ENCODE assay signal across 10 cellular contexts in the genomic region with DNA sequence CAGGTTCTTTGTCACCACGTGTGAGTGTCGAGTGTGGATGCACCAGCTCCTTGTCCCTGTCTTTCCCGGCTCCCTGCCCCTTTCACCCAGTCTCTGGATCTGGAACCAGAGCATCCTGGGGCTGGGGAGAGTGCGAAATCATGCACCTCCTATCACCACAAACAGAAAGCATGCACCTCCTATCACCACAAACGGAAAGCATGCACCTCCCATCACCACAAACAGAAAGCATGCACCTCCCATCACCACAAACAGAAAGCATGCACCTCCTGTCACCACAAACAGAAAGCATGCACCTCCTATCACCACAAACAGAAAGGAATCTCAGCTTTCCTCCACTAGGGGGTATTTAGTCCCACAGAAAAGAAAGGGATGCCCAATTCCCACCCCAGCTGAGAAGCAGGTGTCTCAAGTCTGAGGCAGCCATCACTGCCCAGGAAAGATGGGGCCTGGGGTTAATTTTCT. TPM values are rescaled to one million over a fixed set of nuclear protein-coding genes. Genes with fewer than 3 reads are reported as not detected.
DNase-seq lines count a peak whose midpoint lies in the region; ATAC-seq and TF ChIP-seq lines count a peak whose summit lies in the region.
"Had no signal": no experiment of that assay in that cellular context is flagged by ENCODE, and none has a peak within 500 bp of the region (broad histone marks: within the 10 kb centered on the region; RNA-seq: fewer than 3 reads in every experiment).

No MANE protein-coding gene starts in this region.

- no peaks in the 10 kb centered on the region for H3K9me3 Mint-ChIP-seq in endodermal cell

- H3K9me2 ChIP-seq in PC-9 (ENCODE audit: insufficient read depth) = no peaks in the 10 kb centered on the region

- H3K36me3 ChIP-seq in BLaER1 treated with 17β-estradiol and CSF1 and Interleukin-3, amounts not matched to agents 10 nM and 100 nM = 0 out of 22 replicates have a peak, but pooled peaks cover 0 to under 1% (median 0%) of the 10 kb centered on the region in 11 experiments
- H3K36me3 ChIP-seq in PC-9 (ENCODE audit: low read depth) (no peaks in the 10 kb centered on the region), endodermal cell (ENCODE audit: control insufficient read depth, insufficient read depth, low read length) (no peaks in the 10 kb centered on the region)

- no peak overlapping the region for H3K4me3 ChIP-seq in BLaER1 treated with 17β-estradiol and CSF1 and Interleukin-3, amounts not matched to agents 10 nM and 100 nM
- H3K4me3 ChIP-seq in PC-9 (no peak overlapping the region), endodermal cell (ENCODE audit: low read length) (no peak overlapping the region)
- H3K4me3 ChIP-seq: coronary artery had no signal

- peak overlapping the region in 9 of 11 experiments; percentile 12 to 49 (median 21); a peak in 12 of 22 replicates for H3K4me2 ChIP-seq in BLaER1 treated with 17β-estradiol and CSF1 and Interleukin-3, amounts not matched to agents 10 nM and 100 nM
- H3K4me2 ChIP-seq in PC-9 = no peak overlapping the region

- peaks cover 0 to 16% (median 5%) of the 10 kb centered on the region in 11 experiments; a peak in 11 of 22 replicates for H4K20me1 ChIP-seq in BLaER1 treated with 17β-estradiol and CSF1 and Interleukin-3, amounts not matched to agents 10 nM and 100 nM
- H4K20me1 ChIP-seq in PC-9 (ENCODE audit: insufficient read depth) = no peaks in the 10 kb centered on the region

- no TSS peak for BruUV-seq in PC-9 (replicated peaks; lab: Mats Ljungman, UMichigan)

- no peak overlapping the region for H2AFZ ChIP-seq in PC-9

- intact Hi-C loops in PC-9 (cut with micrococcal nuclease; ENCODE audit: unreplicated experiment) = no loop called here

- in situ Hi-C loops in GM13977 (cut with MboI; ENCODE audit: low pct_unique_long_range_greater_than_20kb, low sequenced_read_pairs, unreplicated experiment) = no loop called here

- no peak overlapping the region for H3K27ac ChIP-seq in BLaER1 treated with 17β-estradiol and CSF1 and Interleukin-3, amounts not matched to agents 10 nM and 100 nM
- no peak overlapping the region for H3K27ac ChIP-seq in PC-9
- no peak overlapping the region for H3K27ac ChIP-seq in endodermal cell (ENCODE audit: low read depth, low read length)
- H3K27ac ChIP-seq: coronary artery had no signal

- ATAC-seq in HG03280 (IDR thresholded peaks at IDR 0.05; ENCODE audit: unreplicated experiment) = no peak
- no peak for ATAC-seq in HG03432 (IDR thresholded peaks at IDR 0.05; ENCODE audit: unreplicated experiment)
- ATAC-seq in HG03439 (IDR thresholded peaks at IDR 0.05; ENCODE audit: unreplicated experiment) = no peak
- ATAC-seq in HG03135 (IDR thresholded peaks at IDR 0.05; ENCODE audit: unreplicated experiment) = no peak

- no peak overlapping the region for H3K27ac Mint-ChIP-seq in endodermal cell

- WGBS in endodermal cell (ENCODE audit: insufficient coverage in 1 of 2, insufficient read length in 1 of 2), 2 experiments = 68 to 83% methylated on average over 2 to 5 of the region's 5 CpGs

- peaks cover 39 to 68% (median 48%) of the 10 kb centered on the region in 11 experiments for H3K27me3 ChIP-seq in BLaER1 treated with 17β-estradiol and CSF1 and Interleukin-3, amounts not matched to agents 10 nM and 100 nM
- H3K27me3 ChIP-seq in PC-9 (ENCODE audit: insufficient read depth, low read depth) (no peaks in the 10 kb centered on the region), endodermal cell (ENCODE audit: control insufficient read depth, insufficient read depth, low read length, poor library complexity, severe bottlenecking) (peaks cover 30% of the 10 kb centered on the region)

- H3F3A ChIP-seq in PC-9 (ENCODE audit: insufficient read depth, low read depth) = peaks cover 32% of the 10 kb centered on the region

- H3K27me3 Mint-ChIP-seq in endodermal cell (ENCODE audit: insufficient read depth) = peaks cover 4% of the 10 kb centered on the region

- no peak overlapping the region for H3K9ac ChIP-seq in BLaER1 treated with 17β-estradiol and CSF1 and Interleukin-3, amounts not matched to agents 10 nM and 100 nM
- no peak overlapping the region for H3K9ac ChIP-seq in endodermal cell (ENCODE audit: extremely low read depth, low read length, poor library complexity, severe bottlenecking)

- H3K9me3 ChIP-seq in BLaER1 treated with 17β-estradiol and CSF1 and Interleukin-3, amounts not matched to agents 10 nM and 100 nM (replicated peaks in 1 of 11) = no peaks in the 10 kb centered on the region
- no peaks in the 10 kb centered on the region; the same call in 1 of the 2 replicates for H3K9me3 ChIP-seq in PC-9 (ENCODE audit: insufficient read depth, low read depth)
- H3K9me3 ChIP-seq in endodermal cell (ENCODE audit: control insufficient read depth, low read length) = no peaks in the 10 kb centered on the region

- CTCF ChIA-PET in PC-9 (lab: Charles Lee) = no interaction called here

- H3K4me1 Mint-ChIP-seq in endodermal cell = peaks cover 16% of the 10 kb centered on the region

- H3K4me1 ChIP-seq in BLaER1 treated with 17β-estradiol and CSF1 and Interleukin-3, amounts not matched to agents 10 nM and 100 nM = peaks cover 14 to 42% (median 20%) of the 10 kb centered on the region in 10 experiments; a peak in 17 of 20 replicates
- H3K4me1 ChIP-seq in PC-9 (replicated peaks; ENCODE audit: insufficient read depth) = peaks cover 31% of the 10 kb centered on the region
- no peaks in the 10 kb centered on the region for H3K4me1 ChIP-seq in endodermal cell (ENCODE audit: control insufficient read depth, insufficient read depth, low read length)

- no peaks in the 10 kb centered on the region for H3K79me2 ChIP-seq in PC-9 (ENCODE audit: low read depth)

- H3K36me3 Mint-ChIP-seq in endodermal cell (ENCODE audit: low read depth) = no peaks in the 10 kb centered on the region

- TF ChIP-seq CTCF in GM13977 (IDR thresholded peaks at IDR 0.05; ENCODE audit: extremely low read depth, insufficient read depth, missing control alignments) (peak; percentile 25), PC-9 (conservative IDR thresholded peaks at IDR 0.05) (peak; percentile 59), endodermal cell (conservative IDR thresholded peaks at IDR 0.05) (peak; percentile 74)

- no peak for DNase-seq in GM13977 (ENCODE audit: low spot score)
- no peak for DNase-seq in PC-9
- peak; percentile 55 for DNase-seq in endodermal cell

- no peak overlapping the region for H3K4me3 Mint-ChIP-seq in endodermal cell

- POLR2A ChIA-PET in PC-9 (lab: Charles Lee; ENCODE audit: unreplicated experiment) = no interaction called here

RNA-seq across cellular contexts. Expression of gene GLB1L3, which starts 5.9 kb away (rescaled TPM):
- not detected in 2 replicates for total RNA-seq in PC-9 (2021)
- 1 to 10 TPM; 2.3 to 7.1 TPM for total RNA-seq in endodermal cell
- 0.43 TPM for polyA plus RNA-seq in endodermal cell (2013, experiment 1 of 2)
- 0.37 TPM for polyA plus RNA-seq in endodermal cell (2013, experiment 2 of 2)
- total RNA-seq: mesenteric fat pad had no signal

RNA-seq across cellular contexts. Expression of gene ACAD8, which starts 16.9 kb away (rescaled TPM):
- total RNA-seq in PC-9 (2021) (16.1 and 17.2 TPM in 2 replicates), endodermal cell (10 to 100 TPM; 35.3 to 37.2 TPM)
- polyA plus RNA-seq in endodermal cell (2013, experiment 1 of 2) = 28.5 TPM
- polyA plus RNA-seq in endodermal cell (2013, experiment 2 of 2) = 26.4 TPM

RNA-seq across cellular contexts. Expression of gene THYN1, which starts 17.1 kb away (rescaled TPM):
- total RNA-seq in PC-9 (2021) (29.8 and 41.2 TPM in 2 replicates), endodermal cell (10 to 100 TPM; 61.3 to 81.6 TPM)
- polyA plus RNA-seq in endodermal cell (2013, experiment 1 of 2) = 92.2 TPM
- polyA plus RNA-seq in endodermal cell (2013, experiment 2 of 2) = 77.7 TPM

RNA-seq across cellular contexts. Expression of gene VPS26B, which starts 45.8 kb away (rescaled TPM):
- total RNA-seq in PC-9 (2021) (28.6 and 28.8 TPM in 2 replicates), endodermal cell (10 to 100 TPM; 32.5 to 33.6 TPM)
- 33.1 TPM for polyA plus RNA-seq in endodermal cell (2013, experiment 1 of 2)
- 33.1 TPM for polyA plus RNA-seq in endodermal cell (2013, experiment 2 of 2)

RNA-seq across cellular contexts. Expression of gene NCAPD3, which starts 46.5 kb away (rescaled TPM):
- 40.6 and 49.6 TPM in 2 replicates for total RNA-seq in PC-9 (2021)
- total RNA-seq in endodermal cell = 10 to 100 TPM; 42.6 to 45.5 TPM
- polyA plus RNA-seq in endodermal cell (2013, experiment 1 of 2) = 36.3 TPM
- polyA plus RNA-seq in endodermal cell (2013, experiment 2 of 2) = 34.4 TPM
